ENCODE assay signal across 11 cellular contexts in genomic region chr12:112998997-112999767, GRCh38. TPM values are rescaled to one million over a fixed set of nuclear protein-coding genes. Genes with fewer than 3 reads are reported as not detected.
DNase-seq lines count a peak whose midpoint lies in the region; ATAC-seq and TF ChIP-seq lines count a peak whose summit lies in the region.
"Had no signal": no experiment of that assay in that cellular context is flagged by ENCODE, and none has a peak within 500 bp of the region (broad histone marks: within the 10 kb centered on the region; RNA-seq: fewer than 3 reads in every experiment).

No MANE protein-coding gene starts in this region.

- no peaks in the 10 kb centered on the region for H3K9me2 ChIP-seq in SK-N-SH

- H3K27me3 ChIP-seq in SK-N-SH (ENCODE audit: insufficient read depth), result no peaks in the 10 kb centered on the region

- no peaks in the 10 kb centered on the region for H4K20me1 ChIP-seq in SK-N-SH (ENCODE audit: insufficient read depth)

- H3K36me3 Mint-ChIP-seq in WTC11, result no peaks in the 10 kb centered on the region

- peaks cover 18% of the 10 kb centered on the region for H3K9me3 Mint-ChIP-seq in WTC11

- no peaks in the 10 kb centered on the region for H3K9me3 ChIP-seq in SK-N-SH
- H3K9me3 ChIP-seq: prostate gland had no signal

- POLR2A ChIA-PET in SK-N-SH (lab: Yijun Ruan, JAX) (no interaction called here), WTC11 (lab: Charles Lee) (no interaction called here)

- no peak overlapping the region for H3K4me3 ChIP-seq in SK-N-SH (ENCODE audit: low read depth in 2 of 2, low read length in 1 of 2)
- H3K4me3 ChIP-seq: prostate gland had no signal

- WGBS in SK-N-SH (ENCODE audit: low lambda C conversion rate), result 26% methylated on average over 12 of the region's 12 CpGs

- H3K27me3 Mint-ChIP-seq in WTC11 (ENCODE audit: low read depth), result peaks cover 10% of the 10 kb centered on the region

- TF ChIP-seq EP300 in SK-N-SH (IDR thresholded peaks at IDR 0.05; ENCODE audit: borderline replicate concordance in 1 of 2, low read depth in 1 of 2, low read length in 1 of 2), result no peak

- H3K27ac Mint-ChIP-seq in WTC11, result no peak overlapping the region

- peaks cover 0 to 2% of the 10 kb centered on the region in 2 experiments; a peak in 1 of 4 replicates for H3K4me1 ChIP-seq in SK-N-SH (ENCODE audit: control insufficient read depth in 1 of 2, insufficient read depth in 2 of 2, low read depth in 1 of 2, low read length in 1 of 2)
- H3K4me1 ChIP-seq: prostate gland had no signal

- no peaks in the 10 kb centered on the region for H3K79me2 ChIP-seq in SK-N-SH (ENCODE audit: insufficient read depth)

- peak; percentile 86 for DNase-seq in germinal center (ENCODE audit: low spot score)
- no peak for DNase-seq in SK-N-SH
- DNase-seq in WTC11 (ENCODE audit: low spot score), result no peak
- DNase-seq in anterior cingulate cortex (lab: John Stamatoyannopoulos, UW), result no peak
- DNase-seq: kidney glomerular epithelial cell, NCI-H187 had no signal

- ATAC-seq in GM18907 (IDR thresholded peaks at IDR 0.05; ENCODE audit: unreplicated experiment) (peak; percentile 86), GM21786 (IDR thresholded peaks at IDR 0.05; ENCODE audit: unreplicated experiment) (peak; percentile 96), HG03521 (IDR thresholded peaks at IDR 0.05; ENCODE audit: unreplicated experiment) (peak; percentile 88), WTC11 (no peak), SK-N-SH treated with all-trans-retinoic acid at 6 μM for 48 hours (no peak)

- no peaks in the 10 kb centered on the region for H3K36me3 ChIP-seq in SK-N-SH (replicated peaks in 1 of 2; ENCODE audit: control insufficient read depth in 1 of 2, insufficient read depth in 2 of 2, low read length in 1 of 2)
- H3K36me3 ChIP-seq: prostate gland had no signal

- CTCF ChIA-PET in SK-N-SH (lab: Yijun Ruan, JAX) (interaction anchor here (0.7 to 1.6 kb wide), 2 partner anchors 9 to 100 kb away, joined by 3 to 4 read pairs; no protein-coding TSS in a partner anchor), WTC11 (lab: Charles Lee) (no interaction called here)

- TF ChIP-seq CTCF in SK-N-SH (IDR thresholded peaks at IDR 0.05) (no peak), WTC11 (IDR thresholded peaks at IDR 0.05) (no peak)

- H3K4me3 Mint-ChIP-seq in WTC11, result no peak overlapping the region

- H3K4me1 Mint-ChIP-seq in WTC11, result no peaks in the 10 kb centered on the region

- no peak for TF ChIP-seq RAD21 in SK-N-SH (IDR thresholded peaks at IDR 0.05; ENCODE audit: low read length)

- no peak overlapping the region for H3K27ac ChIP-seq in SK-N-SH (ENCODE audit: low read depth in 2 of 2, low read length in 1 of 2)
- H3K27ac ChIP-seq: prostate gland had no signal

- H3F3A ChIP-seq in SK-N-SH (replicated peaks; ENCODE audit: insufficient read depth), result no peaks in the 10 kb centered on the region

- no peak overlapping the region for H2AFZ ChIP-seq in SK-N-SH (ENCODE audit: low read depth)

- no peak overlapping the region for H3K4me2 ChIP-seq in SK-N-SH

- no peak overlapping the region for H3K9ac ChIP-seq in SK-N-SH

TF ChIP-seq in SK-N-SH, 30 proteins besides CTCF, POLR2A, EP300 and RAD21:
- TF ChIP-seq TCF12 (IDR thresholded peaks at IDR 0.05) (no peak), FOXJ3 (CRISPR knock-in tag; IDR thresholded peaks at IDR 0.05) (no peak), SMC3 (IDR thresholded peaks at IDR 0.05; ENCODE audit: low read depth, low read length) (no peak), RXRA (IDR thresholded peaks at IDR 0.05; ENCODE audit: borderline replicate concordance, low read depth) (no peak), RFX5 (IDR thresholded peaks at IDR 0.05; ENCODE audit: low read length) (no peak)

TF ChIP-seq in WTC11, 78 proteins besides CTCF, POLR2A, EP300 and RAD21 (continues in another document):
- no peak for TF ChIP-seq E2F5 (CRISPR knock-in tag; IDR thresholded peaks at IDR 0.05)
- no peak for TF ChIP-seq ZNF671 (CRISPR knock-in tag; IDR thresholded peaks at IDR 0.05)
- TF ChIP-seq NFE2L1 (CRISPR knock-in tag; IDR thresholded peaks at IDR 0.05), result no peak
- TF ChIP-seq MYBL2 (CRISPR knock-in tag; IDR thresholded peaks at IDR 0.05), result no peak
- TF ChIP-seq JAZF1 (CRISPR knock-in tag; IDR thresholded peaks at IDR 0.05), result no peak
- TF ChIP-seq USF1 (CRISPR knock-in tag; IDR thresholded peaks at IDR 0.05), result no peak
- TF ChIP-seq NR2C2 (CRISPR knock-in tag; IDR thresholded peaks at IDR 0.05), result no peak
- TF ChIP-seq TEAD4 (CRISPR knock-in tag; IDR thresholded peaks at IDR 0.05), result no peak
- TF ChIP-seq FOXP1 (CRISPR knock-in tag; IDR thresholded peaks at IDR 0.05; ENCODE audit: borderline replicate concordance), result no peak
- TF ChIP-seq CREB1 (CRISPR knock-in tag; IDR thresholded peaks at IDR 0.05), result no peak
- no peak for TF ChIP-seq ZNF512 (CRISPR knock-in tag; IDR thresholded peaks at IDR 0.05; ENCODE audit: borderline replicate concordance)

TF ChIP-seq in SK-N-SH treated with all-trans-retinoic acid at 6 μM for 48 hours, 23 proteins besides CTCF, POLR2A, EP300 and RAD21:
- no peak for TF ChIP-seq BACH2 (CRISPR knock-in tag; IDR thresholded peaks at IDR 0.05; ENCODE audit: borderline replicate concordance)
- TF ChIP-seq ZFP30 (CRISPR knock-in tag; IDR thresholded peaks at IDR 0.05), result no peak
- no peak for TF ChIP-seq TSHZ2 (CRISPR knock-in tag; IDR thresholded peaks at IDR 0.05)
- TF ChIP-seq ZC3H10 (CRISPR knock-in tag; IDR thresholded peaks at IDR 0.05), result no peak
- TF ChIP-seq ZFP3 (CRISPR knock-in tag; IDR thresholded peaks at IDR 0.05), result no peak
- no peak for TF ChIP-seq CREB5 (CRISPR knock-in tag; IDR thresholded peaks at IDR 0.05; ENCODE audit: low read depth)
- no peak for TF ChIP-seq ZNF565 (CRISPR knock-in tag; conservative IDR thresholded peaks at IDR 0.05; ENCODE audit: low read depth)
- no peak for TF ChIP-seq SNAI2 (CRISPR knock-in tag; IDR thresholded peaks at IDR 0.05)
- no peak for TF ChIP-seq ESRRG (CRISPR knock-in tag; IDR thresholded peaks at IDR 0.05)
- TF ChIP-seq POU6F1 (CRISPR knock-in tag; IDR thresholded peaks at IDR 0.05; ENCODE audit: borderline replicate concordance, low read depth), result no peak
- no peak for TF ChIP-seq GLIS3 (CRISPR knock-in tag; IDR thresholded peaks at IDR 0.05)
- TF ChIP-seq TCF4 (CRISPR knock-in tag; IDR thresholded peaks at IDR 0.05; ENCODE audit: borderline replicate concordance), result no peak
- no peak for TF ChIP-seq PPARA (CRISPR knock-in tag; IDR thresholded peaks at IDR 0.05; ENCODE audit: borderline replicate concordance)

RNA-seq across cellular contexts. Expression of gene OAS2, which starts 20.9 kb away (rescaled TPM):
- polyA plus RNA-seq in SK-N-SH (2012; rRNA removed), result 0.02 TPM in 1 of 2 replicates, not detected in the other
- under 0.01 and 0.01 TPM in 2 replicates for polyA plus RNA-seq in SK-N-SH (2012; cell fraction: cytosol; rRNA removed)
- 0.01 TPM in 1 of 2 replicates, not detected in the other for polyA plus RNA-seq in SK-N-SH (2012; cell fraction: nucleus; rRNA removed)
- total RNA-seq in WTC11 (2021), result 0.27 to 0.48 TPM (median 0.28 TPM) in 3 replicates

RNA-seq across cellular contexts. Expression of gene DTX1, which starts 57.3 kb away (rescaled TPM):
- polyA plus RNA-seq in SK-N-SH (2012; rRNA removed), result 0.72 and 1.0 TPM in 2 replicates
- polyA plus RNA-seq in SK-N-SH (2012; cell fraction: cytosol; rRNA removed), result 0.40 and 0.96 TPM in 2 replicates
- polyA plus RNA-seq in SK-N-SH (2012; cell fraction: nucleus; rRNA removed), result 2.4 and 2.7 TPM in 2 replicates
- total RNA-seq in WTC11 (2021), result 6.2 to 9.2 TPM (median 7.7 TPM) in 3 replicates

Comparison
In these comparisons a context has a peak if more than half of its experiments do, and no peak if none do; other contexts are left out.
1. ATAC-seq: peak in GM18907 (single experiment), GM21786 (single experiment) and HG03521 (single experiment); none in WTC11 (single experiment) and SK-N-SH treated with all-trans-retinoic acid at 6 μM for 48 hours (single experiment).